1 cellular context compared by ENCODE assay signal in the genomic region with DNA sequence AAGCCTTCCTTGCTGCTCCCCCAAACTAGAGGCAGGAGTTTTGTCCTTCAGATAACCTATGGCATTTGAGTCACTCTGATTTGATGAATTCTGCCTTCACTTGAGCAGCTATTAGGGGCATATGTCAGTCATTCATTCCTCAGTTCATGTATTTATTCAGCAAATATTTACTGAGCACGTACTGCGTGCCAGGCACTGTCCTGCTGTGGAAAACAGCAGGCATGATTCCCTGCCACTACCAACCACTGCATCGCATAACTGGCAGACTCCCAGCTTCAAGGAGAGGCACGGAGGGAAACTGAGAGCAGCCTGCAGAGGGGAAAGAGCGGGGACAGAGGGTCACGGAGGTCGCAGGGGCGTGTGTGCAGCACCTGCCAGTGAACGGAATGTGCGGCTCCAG.
TF ChIP-seq lines count a peak whose summit lies in the region.

No MANE protein-coding gene starts in this region.

TF ChIP-seq in HepG2, 621 proteins besides CTCF, POLR2A, EP300 and RAD21:
- TF ChIP-seq ZBTB38 (CRISPR knock-in tag; IDR thresholded peaks at IDR 0.05): peak; percentile 62
- TF ChIP-seq HIC2 (CRISPR knock-in tag; IDR thresholded peaks at IDR 0.05; ENCODE audit: low read depth): 0 out of 2 replicates have a peak, but pooled peaks have one; percentile 52
- TF ChIP-seq ZBTB7B (CRISPR knock-in tag; IDR thresholded peaks at IDR 0.05): no peak
- no peak for TF ChIP-seq KLF9 (CRISPR knock-in tag; IDR thresholded peaks at IDR 0.05; ENCODE audit: low read depth)
- TF ChIP-seq HOXA3 (CRISPR knock-in tag; IDR thresholded peaks at IDR 0.05): 0 out of 2 replicates have a peak, but pooled peaks have one; percentile 12
- TF ChIP-seq PRPF4 (IDR thresholded peaks at IDR 0.05; ENCODE audit: low read depth, low read length, poor library complexity, severe bottlenecking): peak; percentile 37
